8 cellular contexts compared by ENCODE assay signal in genomic region chr7:27185013-27185707, GRCh38. TPM values are rescaled to one million over a fixed set of nuclear protein-coding genes. Genes with fewer than 3 reads are reported as not detected.
DNase-seq lines count a peak whose midpoint lies in the region; ATAC-seq, FAIRE-seq and TF ChIP-seq lines count a peak whose summit lies in the region.

Gene HOXA11, minus strand, starts transcription at chr7:27185232. Its CDS starts 88 bp downstream, at chr7:27185144.

- H3K4me1 ChIP-seq in GM12878 (ENCODE audit: control insufficient read depth, insufficient read depth, low read length) (no peaks in the 10 kb centered on the region), muscle layer of colon (ENCODE audit: insufficient read depth, low read length) (peaks cover 41% of the 10 kb centered on the region)

- no peak within 1 kb of the TSS; the same call in 1 of the 2 replicates for H2AFZ ChIP-seq in GM12878 (ENCODE audit: control insufficient read depth, low read depth, low read length)

- CTCF ChIA-PET in GM12878 (lab: Yijun Ruan, JAX): no interaction called here

- BruUV-seq in GM12878 (replicated peaks; lab: Mats Ljungman, UMichigan): no TSS peak

- H3K9me3 ChIP-seq in MG63: no peaks in the 10 kb centered on the region
- no peaks in the 10 kb centered on the region; the same call in 2 of the 3 replicates for H3K9me3 ChIP-seq in GM12878 (replicated peaks; ENCODE audit: control insufficient read depth, insufficient read depth, low read length)
- H3K9me3 ChIP-seq in muscle layer of colon (ENCODE audit: low read length): no peaks in the 10 kb centered on the region

- SMC1A ChIA-PET in GM12878 (lab: Charles Lee; ENCODE audit: uncharacterized antibody, unreplicated experiment): no interaction called here

- no peaks in the 10 kb centered on the region for H3K79me2 ChIP-seq in GM12878 (ENCODE audit: control insufficient read depth, insufficient read depth, low read length)

- TF ChIP-seq RAD21 in GM12878 (IDR thresholded peaks at IDR 0.05; ENCODE audit: insufficient read depth, low read depth, low read length): no peak

- TF ChIP-seq CTCF in GM12878 (IDR thresholded peaks at IDR 0.05 in 2 of 3, conservative IDR thresholded peaks at IDR 0.05 in 1 of 3; ENCODE audit: control insufficient read depth in 2 of 3, extremely low read depth in 1 of 3, insufficient read depth in 1 of 3, low read depth in 3 of 3, low read length in 3 of 3): no peak
- no peak for TF ChIP-seq CTCF in GM20000 (IDR thresholded peaks at IDR 0.05; ENCODE audit: extremely low read depth, missing control alignments)

- RAD21 ChIA-PET in GM12878 (lab: Charles Lee; ENCODE audit: unreplicated experiment): interaction anchor here (1.4 kb wide), 1 partner anchor 11 kb away, joined by 4 read pairs; no protein-coding TSS in a partner anchor

- H3K27me3 ChIP-seq in MG63 (no peaks in the 10 kb centered on the region), GM12878 (replicated peaks in 1 of 2; ENCODE audit: control insufficient read depth in 2 of 2, insufficient read depth in 2 of 2, low read length in 1 of 2) (peaks cover 42 to 52% of the 10 kb centered on the region in 2 experiments), muscle layer of colon (ENCODE audit: control insufficient read depth in 1 of 2, insufficient read depth in 2 of 2, low read length in 2 of 2) (peaks cover 0 to 7% of the 10 kb centered on the region in 2 donors)

- no peak for FAIRE-seq in GM12878 (lab: Jason Lieb, UNC)

- peak within 1 kb of the TSS; percentile 51 for H3K4me3 ChIP-seq in MG63
- H3K4me3 ChIP-seq in GM12878: no peak within 1 kb of the TSS
- H3K4me3 ChIP-seq in muscle layer of colon (ENCODE audit: low read depth in 1 of 2, low read length in 2 of 2): peak within 1 kb of the TSS; percentile 63 to 92

- no peak within 1 kb of the TSS for H3K27ac ChIP-seq in GM12878 (ENCODE audit: control insufficient read depth, insufficient read depth)
- peak within 1 kb of the TSS; percentile 97 for H3K27ac ChIP-seq in muscle layer of colon (ENCODE audit: low read depth, low read length)

- H3K9ac ChIP-seq in GM12878 (ENCODE audit: control insufficient read depth, insufficient read depth, low read length) (no peak within 1 kb of the TSS), muscle layer of colon (ENCODE audit: low read length) (peak within 1 kb of the TSS; percentile 98)

- 30% methylated on average over 30 of the region's 36 CpGs for WGBS in GM12878 (ENCODE audit: insufficient coverage, insufficient replicate concordance, low lambda C conversion rate, missing lambda C conversion rate)

- TF ChIP-seq EP300 in GM12878 (IDR thresholded peaks at IDR 0.05; ENCODE audit: borderline replicate concordance in 1 of 2, control insufficient read depth in 1 of 2, low read depth in 2 of 2, low read length in 2 of 2): no peak

- TF ChIP-seq POLR2A in GM12878 (IDR thresholded peaks at IDR 0.05; ENCODE audit: low read depth, low read length): no peak

- POLR2A ChIA-PET in GM12878 (lab: Charles Lee): no interaction called here

- ATAC-seq in GM12878 (no peak), GM18909 (IDR thresholded peaks at IDR 0.05; ENCODE audit: poor library complexity, unreplicated experiment) (no peak)
- ATAC-seq in activated CD4-positive, CD25-positive, alpha-beta regulatory T cell treated with anti-CD3 and anti-CD28 coated beads, Interleukin-2, amount 50 U/mL, for 24 hours: no peak

- intact Hi-C loops in GM12878 (cut with micrococcal nuclease; ENCODE audit: unreplicated experiment): no loop called here

- H4K20me1 ChIP-seq in GM12878 (ENCODE audit: control insufficient read depth, insufficient read depth): no peaks in the 10 kb centered on the region

- in situ Hi-C loops in GM12878 (cut with MboI): no loop called here

- DNase-seq in ELF-1 (ENCODE audit: low read depth, low spot score) (peak; percentile 67), MG63 (no peak), GM12878 (ENCODE audit: low read depth, low spot score) (no peak), GM20000 (ENCODE audit: low spot score) (no peak)
- no peak for DNase-seq in stimulated activated CD4-positive, alpha-beta T cell treated with anti-CD3 and anti-CD28 coated beads, Interleukin-4, amount 100 ng/mL, for 4 hours

- no peaks in the 10 kb centered on the region for H3K36me3 ChIP-seq in MG63
- no peaks in the 10 kb centered on the region for H3K36me3 ChIP-seq in GM12878 (ENCODE audit: control insufficient read depth in 2 of 2, insufficient read depth in 2 of 2, low read length in 1 of 2)
- H3K36me3 ChIP-seq in muscle layer of colon (ENCODE audit: insufficient read depth, low read length): peaks cover 8% of the 10 kb centered on the region

- peak within 1 kb of the TSS; percentile 22 for H3K4me2 ChIP-seq in GM12878 (ENCODE audit: control insufficient read depth, insufficient read depth)

TF ChIP-seq in GM12878, 131 proteins besides CTCF, POLR2A, EP300 and RAD21 (continues in another document):
- TF ChIP-seq ZBTB40 (IDR thresholded peaks at IDR 0.05; ENCODE audit: borderline replicate concordance): no peak
- TF ChIP-seq SKIL (IDR thresholded peaks at IDR 0.05; ENCODE audit: low read depth, poor library complexity, severe bottlenecking): no peak
- TF ChIP-seq RELB (IDR thresholded peaks at IDR 0.05; ENCODE audit: low read depth): no peak

RNA-seq across cellular contexts. Expression of gene HOXA11, which starts in this region (rescaled TPM):
- 3.2 and 3.7 TPM in 2 replicates for total RNA-seq in MG63 (2014; rRNA removed; shearing (Covaris generic); ENCODE audit: low replicate concordance)
- not detected in 2 replicates for total RNA-seq in GM12878 (2013; cell fraction: nucleolus; rRNA removed)
- total RNA-seq in GM12878 (2014; rRNA removed) (not detected in 2 replicates), GM12878 (2014; rRNA removed; fragmentation: Illumina TruSeq; extraction: Trizol) (not detected in 2 replicates), GM12878 (2021) (not detected in 2 replicates)
- polyA plus RNA-seq in GM12878 (2011; ENCODE audit: low read depth): not detected
- polyA plus RNA-seq in GM12878 (2011; rRNA removed) (not detected in 2 replicates), GM12878 (2014; fragmentation: Illumina TruSeq; extraction: Trizol) (not detected in 2 replicates), GM12878 (2014; fragmentation: Nextera tagmentation; extraction: Ambion mirVana) (not detected), GM12878 (2014; rRNA removed) (not detected in 2 replicates), GM12878 (2016; fragmentation: Nextera tagmentation; extraction: Ambion mirVana) (not detected)
- 0.03 TPM in 1 of 2 replicates, not detected in the other for polyA plus RNA-seq in GM12878 (2011; cell fraction: cytosol; rRNA removed)
- not detected in 2 replicates for polyA plus RNA-seq in GM12878 (2011; cell fraction: nucleus; rRNA removed)
- polyA plus RNA-seq in GM12878 (2012): not detected in 2 replicates
- not detected in 2 replicates for polyA minus RNA-seq in GM12878 (2011; rRNA and poly(A)+ RNA removed)
- polyA minus RNA-seq in GM12878 (2011; cell fraction: cytosol; rRNA and poly(A)+ RNA removed): not detected in 2 replicates
- not detected in 2 replicates for polyA minus RNA-seq in GM12878 (2011; cell fraction: nucleus; rRNA and poly(A)+ RNA removed)
